Comparison of ENCODE assay signal across 1 cellular context in the genomic region with DNA sequence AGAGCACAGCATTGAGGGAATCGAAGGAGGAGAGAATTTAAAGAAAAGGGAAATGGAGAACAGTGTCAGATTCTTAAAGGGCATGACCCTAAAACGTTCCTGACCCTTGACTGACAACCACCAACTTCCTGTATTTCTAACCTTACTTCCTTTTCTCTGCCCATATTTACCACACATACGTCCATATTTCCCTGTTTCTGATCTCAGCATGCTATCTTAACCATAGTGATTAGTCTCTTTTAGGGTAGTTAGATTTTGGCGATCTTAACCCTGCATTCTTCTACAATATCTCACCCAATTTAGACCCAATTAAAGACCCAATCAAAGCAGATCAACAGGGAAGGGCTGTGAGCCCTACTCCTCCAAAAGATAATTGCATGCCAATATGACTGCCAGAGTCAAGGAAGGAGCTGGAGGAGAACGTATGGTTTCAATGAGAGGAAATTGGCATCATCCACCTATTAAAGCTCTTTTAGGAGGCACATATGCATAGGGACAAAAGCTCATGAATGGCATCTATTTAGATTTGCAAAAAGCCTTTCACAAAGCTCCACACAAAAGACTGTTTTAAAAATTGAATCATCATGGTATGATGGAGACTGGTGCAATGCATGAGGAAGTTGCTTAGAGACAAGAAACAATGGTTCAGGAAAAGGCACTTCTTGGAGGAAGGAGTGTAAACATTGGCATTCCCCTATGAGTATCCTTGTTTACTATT.
TF ChIP-seq lines count a peak whose summit lies in the region.

No MANE protein-coding gene starts in this region.

TF ChIP-seq in K562, 482 proteins besides CTCF, POLR2A, EP300 and RAD21 (continued from another document and continues in another):
- TF ChIP-seq, protein P1, sequence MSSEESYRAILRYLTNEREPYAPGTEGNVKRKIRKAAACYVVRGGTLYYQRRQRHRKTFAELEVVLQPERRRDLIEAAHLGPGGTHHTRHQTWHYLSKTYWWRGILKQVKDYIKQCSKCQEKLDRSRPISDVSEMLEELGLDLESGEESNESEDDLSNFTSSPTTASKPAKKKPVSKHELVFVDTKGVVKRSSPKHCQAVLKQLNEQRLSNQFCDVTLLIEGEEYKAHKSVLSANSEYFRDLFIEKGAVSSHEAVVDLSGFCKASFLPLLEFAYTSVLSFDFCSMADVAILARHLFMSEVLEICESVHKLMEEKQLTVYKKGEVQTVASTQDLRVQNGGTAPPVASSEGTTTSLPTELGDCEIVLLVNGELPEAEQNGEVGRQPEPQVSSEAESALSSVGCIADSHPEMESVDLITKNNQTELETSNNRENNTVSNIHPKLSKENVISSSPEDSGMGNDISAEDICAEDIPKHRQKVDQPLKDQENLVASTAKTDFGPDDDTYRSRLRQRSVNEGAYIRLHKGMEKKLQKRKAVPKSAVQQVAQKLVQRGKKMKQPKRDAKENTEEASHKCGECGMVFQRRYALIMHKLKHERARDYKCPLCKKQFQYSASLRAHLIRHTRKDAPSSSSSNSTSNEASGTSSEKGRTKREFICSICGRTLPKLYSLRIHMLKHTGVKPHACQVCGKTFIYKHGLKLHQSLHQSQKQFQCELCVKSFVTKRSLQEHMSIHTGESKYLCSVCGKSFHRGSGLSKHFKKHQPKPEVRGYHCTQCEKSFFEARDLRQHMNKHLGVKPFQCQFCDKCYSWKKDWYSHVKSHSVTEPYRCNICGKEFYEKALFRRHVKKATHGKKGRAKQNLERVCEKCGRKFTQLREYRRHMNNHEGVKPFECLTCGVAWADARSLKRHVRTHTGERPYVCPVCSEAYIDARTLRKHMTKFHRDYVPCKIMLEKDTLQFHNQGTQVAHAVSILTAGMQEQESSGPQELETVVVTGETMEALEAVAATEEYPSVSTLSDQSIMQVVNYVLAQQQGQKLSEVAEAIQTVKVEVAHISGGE (CRISPR knock-in tag; IDR thresholded peaks at IDR 0.05), result 0 out of 6 replicates have a peak, but pooled peaks of 1 of the 3 experiments have one; percentile 42
- TF ChIP-seq, protein P2, sequence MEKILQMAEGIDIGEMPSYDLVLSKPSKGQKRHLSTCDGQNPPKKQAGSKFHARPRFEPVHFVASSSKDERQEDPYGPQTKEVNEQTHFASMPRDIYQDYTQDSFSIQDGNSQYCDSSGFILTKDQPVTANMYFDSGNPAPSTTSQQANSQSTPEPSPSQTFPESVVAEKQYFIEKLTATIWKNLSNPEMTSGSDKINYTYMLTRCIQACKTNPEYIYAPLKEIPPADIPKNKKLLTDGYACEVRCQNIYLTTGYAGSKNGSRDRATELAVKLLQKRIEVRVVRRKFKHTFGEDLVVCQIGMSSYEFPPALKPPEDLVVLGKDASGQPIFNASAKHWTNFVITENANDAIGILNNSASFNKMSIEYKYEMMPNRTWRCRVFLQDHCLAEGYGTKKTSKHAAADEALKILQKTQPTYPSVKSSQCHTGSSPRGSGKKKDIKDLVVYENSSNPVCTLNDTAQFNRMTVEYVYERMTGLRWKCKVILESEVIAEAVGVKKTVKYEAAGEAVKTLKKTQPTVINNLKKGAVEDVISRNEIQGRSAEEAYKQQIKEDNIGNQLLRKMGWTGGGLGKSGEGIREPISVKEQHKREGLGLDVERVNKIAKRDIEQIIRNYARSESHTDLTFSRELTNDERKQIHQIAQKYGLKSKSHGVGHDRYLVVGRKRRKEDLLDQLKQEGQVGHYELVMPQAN (IDR thresholded peaks at IDR 0.05; ENCODE audit: borderline replicate concordance), result no peak
- TF ChIP-seq, protein P3, sequence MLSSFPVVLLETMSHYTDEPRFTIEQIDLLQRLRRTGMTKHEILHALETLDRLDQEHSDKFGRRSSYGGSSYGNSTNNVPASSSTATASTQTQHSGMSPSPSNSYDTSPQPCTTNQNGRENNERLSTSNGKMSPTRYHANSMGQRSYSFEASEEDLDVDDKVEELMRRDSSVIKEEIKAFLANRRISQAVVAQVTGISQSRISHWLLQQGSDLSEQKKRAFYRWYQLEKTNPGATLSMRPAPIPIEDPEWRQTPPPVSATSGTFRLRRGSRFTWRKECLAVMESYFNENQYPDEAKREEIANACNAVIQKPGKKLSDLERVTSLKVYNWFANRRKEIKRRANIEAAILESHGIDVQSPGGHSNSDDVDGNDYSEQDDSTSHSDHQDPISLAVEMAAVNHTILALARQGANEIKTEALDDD (IDR thresholded peaks at IDR 0.05), result peak; percentile 60
- TF ChIP-seq, protein P4, sequence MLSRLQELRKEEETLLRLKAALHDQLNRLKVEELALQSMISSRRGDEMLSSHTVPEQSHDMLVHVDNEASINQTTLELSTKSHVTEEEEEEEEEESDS (CRISPR knock-in tag; IDR thresholded peaks at IDR 0.05), result no peak
- TF ChIP-seq ZBTB17 (CRISPR knock-in tag; IDR thresholded peaks at IDR 0.05) (peak; percentile 4; the same call in 1 of the 2 replicates), YY1 (IDR thresholded peaks at IDR 0.05; ENCODE audit: borderline replicate concordance in 1 of 3, control insufficient read depth in 1 of 3, extremely low read depth in 1 of 3, insufficient read depth in 3 of 3, insufficient read length in 1 of 3, insufficient replicate concordance in 2 of 3, low read depth in 1 of 3, low read length in 2 of 3) (no peak), TEAD2 (tag; IDR thresholded peaks at IDR 0.05) (no peak), ZNF408 (CRISPR knock-in tag; IDR thresholded peaks at IDR 0.05; ENCODE audit: low read depth) (no peak), DACH1 (IDR thresholded peaks at IDR 0.05; ENCODE audit: partially characterized antibody) (no peak), CBFA2T3 (IDR thresholded peaks at IDR 0.05) (no peak), ZNF436 (CRISPR knock-in tag; IDR thresholded peaks at IDR 0.05) (no peak), ZNF695 (CRISPR knock-in tag; IDR thresholded peaks at IDR 0.05) (no peak), SAFB (IDR thresholded peaks at IDR 0.05; ENCODE audit: borderline replicate concordance, low read depth, low read length) (no peak), ZNF175 (CRISPR knock-in tag; IDR thresholded peaks at IDR 0.05; ENCODE audit: low read depth) (peak; percentile 62; the same call in 1 of the 2 replicates), TAF15 (IDR thresholded peaks at IDR 0.05; ENCODE audit: low read depth, low read length) (no peak), MCM2 (IDR thresholded peaks at IDR 0.05; ENCODE audit: low read depth) (no peak), PHF8 (IDR thresholded peaks at IDR 0.05; ENCODE audit: borderline replicate concordance, low read length) (no peak)
- TF ChIP-seq, protein P5, sequence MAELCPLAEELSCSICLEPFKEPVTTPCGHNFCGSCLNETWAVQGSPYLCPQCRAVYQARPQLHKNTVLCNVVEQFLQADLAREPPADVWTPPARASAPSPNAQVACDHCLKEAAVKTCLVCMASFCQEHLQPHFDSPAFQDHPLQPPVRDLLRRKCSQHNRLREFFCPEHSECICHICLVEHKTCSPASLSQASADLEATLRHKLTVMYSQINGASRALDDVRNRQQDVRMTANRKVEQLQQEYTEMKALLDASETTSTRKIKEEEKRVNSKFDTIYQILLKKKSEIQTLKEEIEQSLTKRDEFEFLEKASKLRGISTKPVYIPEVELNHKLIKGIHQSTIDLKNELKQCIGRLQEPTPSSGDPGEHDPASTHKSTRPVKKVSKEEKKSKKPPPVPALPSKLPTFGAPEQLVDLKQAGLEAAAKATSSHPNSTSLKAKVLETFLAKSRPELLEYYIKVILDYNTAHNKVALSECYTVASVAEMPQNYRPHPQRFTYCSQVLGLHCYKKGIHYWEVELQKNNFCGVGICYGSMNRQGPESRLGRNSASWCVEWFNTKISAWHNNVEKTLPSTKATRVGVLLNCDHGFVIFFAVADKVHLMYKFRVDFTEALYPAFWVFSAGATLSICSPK (IDR thresholded peaks at IDR 0.05; ENCODE audit: borderline replicate concordance), result no peak
- TF ChIP-seq, protein P6, sequence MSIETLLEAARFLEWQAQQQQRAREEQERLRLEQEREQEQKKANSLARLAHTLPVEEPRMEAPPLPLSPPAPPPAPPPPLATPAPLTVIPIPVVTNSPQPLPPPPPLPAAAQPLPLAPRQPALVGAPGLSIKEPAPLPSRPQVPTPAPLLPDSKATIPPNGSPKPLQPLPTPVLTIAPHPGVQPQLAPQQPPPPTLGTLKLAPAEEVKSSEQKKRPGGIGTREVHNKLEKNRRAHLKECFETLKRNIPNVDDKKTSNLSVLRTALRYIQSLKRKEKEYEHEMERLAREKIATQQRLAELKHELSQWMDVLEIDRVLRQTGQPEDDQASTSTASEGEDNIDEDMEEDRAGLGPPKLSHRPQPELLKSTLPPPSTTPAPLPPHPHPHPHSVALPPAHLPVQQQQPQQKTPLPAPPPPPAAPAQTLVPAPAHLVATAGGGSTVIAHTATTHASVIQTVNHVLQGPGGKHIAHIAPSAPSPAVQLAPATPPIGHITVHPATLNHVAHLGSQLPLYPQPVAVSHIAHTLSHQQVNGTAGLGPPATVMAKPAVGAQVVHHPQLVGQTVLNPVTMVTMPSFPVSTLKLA (conservative IDR thresholded peaks at IDR 0.05), result no peak
- TF ChIP-seq, protein P7, sequence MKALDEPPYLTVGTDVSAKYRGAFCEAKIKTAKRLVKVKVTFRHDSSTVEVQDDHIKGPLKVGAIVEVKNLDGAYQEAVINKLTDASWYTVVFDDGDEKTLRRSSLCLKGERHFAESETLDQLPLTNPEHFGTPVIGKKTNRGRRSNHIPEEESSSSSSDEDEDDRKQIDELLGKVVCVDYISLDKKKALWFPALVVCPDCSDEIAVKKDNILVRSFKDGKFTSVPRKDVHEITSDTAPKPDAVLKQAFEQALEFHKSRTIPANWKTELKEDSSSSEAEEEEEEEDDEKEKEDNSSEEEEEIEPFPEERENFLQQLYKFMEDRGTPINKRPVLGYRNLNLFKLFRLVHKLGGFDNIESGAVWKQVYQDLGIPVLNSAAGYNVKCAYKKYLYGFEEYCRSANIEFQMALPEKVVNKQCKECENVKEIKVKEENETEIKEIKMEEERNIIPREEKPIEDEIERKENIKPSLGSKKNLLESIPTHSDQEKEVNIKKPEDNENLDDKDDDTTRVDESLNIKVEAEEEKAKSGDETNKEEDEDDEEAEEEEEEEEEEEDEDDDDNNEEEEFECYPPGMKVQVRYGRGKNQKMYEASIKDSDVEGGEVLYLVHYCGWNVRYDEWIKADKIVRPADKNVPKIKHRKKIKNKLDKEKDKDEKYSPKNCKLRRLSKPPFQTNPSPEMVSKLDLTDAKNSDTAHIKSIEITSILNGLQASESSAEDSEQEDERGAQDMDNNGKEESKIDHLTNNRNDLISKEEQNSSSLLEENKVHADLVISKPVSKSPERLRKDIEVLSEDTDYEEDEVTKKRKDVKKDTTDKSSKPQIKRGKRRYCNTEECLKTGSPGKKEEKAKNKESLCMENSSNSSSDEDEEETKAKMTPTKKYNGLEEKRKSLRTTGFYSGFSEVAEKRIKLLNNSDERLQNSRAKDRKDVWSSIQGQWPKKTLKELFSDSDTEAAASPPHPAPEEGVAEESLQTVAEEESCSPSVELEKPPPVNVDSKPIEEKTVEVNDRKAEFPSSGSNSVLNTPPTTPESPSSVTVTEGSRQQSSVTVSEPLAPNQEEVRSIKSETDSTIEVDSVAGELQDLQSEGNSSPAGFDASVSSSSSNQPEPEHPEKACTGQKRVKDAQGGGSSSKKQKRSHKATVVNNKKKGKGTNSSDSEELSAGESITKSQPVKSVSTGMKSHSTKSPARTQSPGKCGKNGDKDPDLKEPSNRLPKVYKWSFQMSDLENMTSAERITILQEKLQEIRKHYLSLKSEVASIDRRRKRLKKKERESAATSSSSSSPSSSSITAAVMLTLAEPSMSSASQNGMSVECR (CRISPR knock-in tag; IDR thresholded peaks at IDR 0.05), result no peak
- TF ChIP-seq, protein P8, sequence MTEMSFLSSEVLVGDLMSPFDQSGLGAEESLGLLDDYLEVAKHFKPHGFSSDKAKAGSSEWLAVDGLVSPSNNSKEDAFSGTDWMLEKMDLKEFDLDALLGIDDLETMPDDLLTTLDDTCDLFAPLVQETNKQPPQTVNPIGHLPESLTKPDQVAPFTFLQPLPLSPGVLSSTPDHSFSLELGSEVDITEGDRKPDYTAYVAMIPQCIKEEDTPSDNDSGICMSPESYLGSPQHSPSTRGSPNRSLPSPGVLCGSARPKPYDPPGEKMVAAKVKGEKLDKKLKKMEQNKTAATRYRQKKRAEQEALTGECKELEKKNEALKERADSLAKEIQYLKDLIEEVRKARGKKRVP (CRISPR knock-in tag; IDR thresholded peaks at IDR 0.05), result no peak
- TF ChIP-seq, protein P9, sequence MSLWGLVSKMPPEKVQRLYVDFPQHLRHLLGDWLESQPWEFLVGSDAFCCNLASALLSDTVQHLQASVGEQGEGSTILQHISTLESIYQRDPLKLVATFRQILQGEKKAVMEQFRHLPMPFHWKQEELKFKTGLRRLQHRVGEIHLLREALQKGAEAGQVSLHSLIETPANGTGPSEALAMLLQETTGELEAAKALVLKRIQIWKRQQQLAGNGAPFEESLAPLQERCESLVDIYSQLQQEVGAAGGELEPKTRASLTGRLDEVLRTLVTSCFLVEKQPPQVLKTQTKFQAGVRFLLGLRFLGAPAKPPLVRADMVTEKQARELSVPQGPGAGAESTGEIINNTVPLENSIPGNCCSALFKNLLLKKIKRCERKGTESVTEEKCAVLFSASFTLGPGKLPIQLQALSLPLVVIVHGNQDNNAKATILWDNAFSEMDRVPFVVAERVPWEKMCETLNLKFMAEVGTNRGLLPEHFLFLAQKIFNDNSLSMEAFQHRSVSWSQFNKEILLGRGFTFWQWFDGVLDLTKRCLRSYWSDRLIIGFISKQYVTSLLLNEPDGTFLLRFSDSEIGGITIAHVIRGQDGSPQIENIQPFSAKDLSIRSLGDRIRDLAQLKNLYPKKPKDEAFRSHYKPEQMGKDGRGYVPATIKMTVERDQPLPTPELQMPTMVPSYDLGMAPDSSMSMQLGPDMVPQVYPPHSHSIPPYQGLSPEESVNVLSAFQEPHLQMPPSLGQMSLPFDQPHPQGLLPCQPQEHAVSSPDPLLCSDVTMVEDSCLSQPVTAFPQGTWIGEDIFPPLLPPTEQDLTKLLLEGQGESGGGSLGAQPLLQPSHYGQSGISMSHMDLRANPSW (CRISPR knock-in tag; IDR thresholded peaks at IDR 0.05), result no peak
- TF ChIP-seq, protein P10, sequence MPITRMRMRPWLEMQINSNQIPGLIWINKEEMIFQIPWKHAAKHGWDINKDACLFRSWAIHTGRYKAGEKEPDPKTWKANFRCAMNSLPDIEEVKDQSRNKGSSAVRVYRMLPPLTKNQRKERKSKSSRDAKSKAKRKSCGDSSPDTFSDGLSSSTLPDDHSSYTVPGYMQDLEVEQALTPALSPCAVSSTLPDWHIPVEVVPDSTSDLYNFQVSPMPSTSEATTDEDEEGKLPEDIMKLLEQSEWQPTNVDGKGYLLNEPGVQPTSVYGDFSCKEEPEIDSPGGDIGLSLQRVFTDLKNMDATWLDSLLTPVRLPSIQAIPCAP (CRISPR knock-in tag; IDR thresholded peaks at IDR 0.05; ENCODE audit: borderline replicate concordance), result no peak
- TF ChIP-seq, protein P11, sequence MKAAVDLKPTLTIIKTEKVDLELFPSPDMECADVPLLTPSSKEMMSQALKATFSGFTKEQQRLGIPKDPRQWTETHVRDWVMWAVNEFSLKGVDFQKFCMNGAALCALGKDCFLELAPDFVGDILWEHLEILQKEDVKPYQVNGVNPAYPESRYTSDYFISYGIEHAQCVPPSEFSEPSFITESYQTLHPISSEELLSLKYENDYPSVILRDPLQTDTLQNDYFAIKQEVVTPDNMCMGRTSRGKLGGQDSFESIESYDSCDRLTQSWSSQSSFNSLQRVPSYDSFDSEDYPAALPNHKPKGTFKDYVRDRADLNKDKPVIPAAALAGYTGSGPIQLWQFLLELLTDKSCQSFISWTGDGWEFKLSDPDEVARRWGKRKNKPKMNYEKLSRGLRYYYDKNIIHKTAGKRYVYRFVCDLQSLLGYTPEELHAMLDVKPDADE (conservative IDR thresholded peaks at IDR 0.05; ENCODE audit: control insufficient read depth, low read depth, low read length), result no peak
- TF ChIP-seq, protein P12, sequence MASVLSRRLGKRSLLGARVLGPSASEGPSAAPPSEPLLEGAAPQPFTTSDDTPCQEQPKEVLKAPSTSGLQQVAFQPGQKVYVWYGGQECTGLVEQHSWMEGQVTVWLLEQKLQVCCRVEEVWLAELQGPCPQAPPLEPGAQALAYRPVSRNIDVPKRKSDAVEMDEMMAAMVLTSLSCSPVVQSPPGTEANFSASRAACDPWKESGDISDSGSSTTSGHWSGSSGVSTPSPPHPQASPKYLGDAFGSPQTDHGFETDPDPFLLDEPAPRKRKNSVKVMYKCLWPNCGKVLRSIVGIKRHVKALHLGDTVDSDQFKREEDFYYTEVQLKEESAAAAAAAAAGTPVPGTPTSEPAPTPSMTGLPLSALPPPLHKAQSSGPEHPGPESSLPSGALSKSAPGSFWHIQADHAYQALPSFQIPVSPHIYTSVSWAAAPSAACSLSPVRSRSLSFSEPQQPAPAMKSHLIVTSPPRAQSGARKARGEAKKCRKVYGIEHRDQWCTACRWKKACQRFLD (CRISPR knock-in tag; IDR thresholded peaks at IDR 0.05), result peak; percentile 36; the same call in 1 of the 2 replicates
